Comparison of ENCODE assay signal across 8 cellular contexts in genomic region chr3:155382396-155383042, GRCh38.
DNase-seq lines count a peak whose midpoint lies in the region; ATAC-seq and TF ChIP-seq lines count a peak whose summit lies in the region.

No MANE protein-coding gene starts in this region.

- H3K27ac ChIP-seq in uterus, result no peak overlapping the region

- H3K27me3 ChIP-seq in uterus, result no peaks in the 10 kb centered on the region

- H3K9me3 Mint-ChIP-seq in stimulated activated naive CD8-positive, alpha-beta T cell treated with anti-CD3 and anti-CD28 coated beads, Interleukin-15, amount 100 ng/mL, for 72 hours, result no peaks in the 10 kb centered on the region
- no peaks in the 10 kb centered on the region for H3K9me3 Mint-ChIP-seq in activated T-cell treated with anti-CD3 and anti-CD28 coated beads, Interleukin-2, amount 50 U/mL, for 24 hours

- no peaks in the 10 kb centered on the region for H3K36me3 ChIP-seq in uterus

- intact Hi-C loops in uterus (cut with DNase I; ENCODE audit: low total_unique reads), result no loop called here

- H3K4me1 ChIP-seq in uterus, result no peaks in the 10 kb centered on the region

- no peak overlapping the region for H3K4me3 ChIP-seq in uterus

- no peak overlapping the region for H3K4me3 Mint-ChIP-seq in stimulated activated naive CD8-positive, alpha-beta T cell treated with anti-CD3 and anti-CD28 coated beads, Interleukin-15, amount 100 ng/mL, for 72 hours
- H3K4me3 Mint-ChIP-seq in activated T-cell treated with anti-CD3 and anti-CD28 coated beads, Interleukin-2, amount 50 U/mL, for 24 hours, result no peak overlapping the region

- H3K4me1 Mint-ChIP-seq in stimulated activated naive CD8-positive, alpha-beta T cell treated with anti-CD3 and anti-CD28 coated beads, Interleukin-15, amount 100 ng/mL, for 72 hours, result no peaks in the 10 kb centered on the region
- H3K4me1 Mint-ChIP-seq in activated T-cell treated with anti-CD3 and anti-CD28 coated beads, Interleukin-2, amount 50 U/mL, for 24 hours (ENCODE audit: low read depth), result no peaks in the 10 kb centered on the region

- no peak for ATAC-seq in stimulated activated naive CD8-positive, alpha-beta T cell treated with anti-CD3 and anti-CD28 coated beads, Interleukin-15, Interleukin-2, amounts not matched to agents 100 U/mL and 50 U/mL, for 24 hours
- no peak for ATAC-seq in stimulated activated naive CD8-positive, alpha-beta T cell treated with anti-CD3 and anti-CD28 coated beads, Interleukin-15, amount 100 ng/mL, for 72 hours
- peak; percentile 100 for ATAC-seq in left lobe of liver

- no peaks in the 10 kb centered on the region for H3K36me3 Mint-ChIP-seq in activated T-cell treated with anti-CD3 and anti-CD28 coated beads, Interleukin-2, amount 50 U/mL, for 24 hours (ENCODE audit: low read depth)

- peaks cover 10% of the 10 kb centered on the region for H3K27me3 Mint-ChIP-seq in stimulated activated naive CD8-positive, alpha-beta T cell treated with anti-CD3 and anti-CD28 coated beads, Interleukin-15, amount 100 ng/mL, for 72 hours
- peaks cover 7% of the 10 kb centered on the region for H3K27me3 Mint-ChIP-seq in activated T-cell treated with anti-CD3 and anti-CD28 coated beads, Interleukin-2, amount 50 U/mL, for 24 hours

- no peak overlapping the region for H3K27ac Mint-ChIP-seq in stimulated activated naive CD8-positive, alpha-beta T cell treated with anti-CD3 and anti-CD28 coated beads, Interleukin-15, amount 100 ng/mL, for 72 hours
- no peak overlapping the region for H3K27ac Mint-ChIP-seq in activated T-cell treated with anti-CD3 and anti-CD28 coated beads, Interleukin-2, amount 50 U/mL, for 24 hours

- DNase-seq in stimulated activated naive CD8-positive, alpha-beta T cell treated with anti-CD3 and anti-CD28 coated beads, Interleukin-15, Interleukin-2, amounts not matched to agents 100 U/mL and 50 U/mL, for 24 hours, result peak; percentile 25
- DNase-seq in stimulated activated naive CD8-positive, alpha-beta T cell treated with anti-CD3 and anti-CD28 coated beads, Interleukin-15, amount 100 ng/mL, for 72 hours, result no peak
- DNase-seq in HPDE6-E6E7 (ENCODE audit: extremely low spot score), result peak; percentile 70
- DNase-seq in NCI-H82 (lab: John Stamatoyannopoulos, UW), result peak; percentile 91
- peak; percentile 57 for DNase-seq in cerebellar cortex (ENCODE audit: low spot score)
- peak; percentile 72 for DNase-seq in left lobe of liver (ENCODE audit: low spot score)
- DNase-seq in uterus, result peak; percentile 40 to 56
- DNase-seq in activated T-cell treated with anti-CD3 and anti-CD28 coated beads, Interleukin-2, amount 50 U/mL, for 24 hours, result no peak

- H3K9me3 ChIP-seq in uterus, result no peaks in the 10 kb centered on the region

- no peak for TF ChIP-seq POLR2A in uterus (IDR thresholded peaks at IDR 0.05)

- TF ChIP-seq CTCF in uterus (IDR thresholded peaks at IDR 0.05), result peak; percentile 19 to 47 (median 28)

Comparison
In these comparisons a context has a peak if more than half of its experiments do, and no peak if none do; other contexts are left out.
1. DNase-seq: peak in stimulated activated naive CD8-positive, alpha-beta T cell treated with anti-CD3 and anti-CD28 coated beads, Interleukin-15, Interleukin-2, amounts not matched to agents 100 U/mL and 50 U/mL, for 24 hours (single experiment), HPDE6-E6E7 (single experiment), NCI-H82 (single experiment), cerebellar cortex (single experiment), left lobe of liver (single experiment) and uterus (2 of 2); none in stimulated activated naive CD8-positive, alpha-beta T cell treated with anti-CD3 and anti-CD28 coated beads, Interleukin-15, amount 100 ng/mL, for 72 hours (0 of 2) and activated T-cell treated with anti-CD3 and anti-CD28 coated beads, Interleukin-2, amount 50 U/mL, for 24 hours (single experiment).